12 cellular contexts compared by ENCODE assay signal in genomic region chr11:12679471-12679870, GRCh38. TPM values are rescaled to one million over a fixed set of nuclear protein-coding genes. Genes with fewer than 3 reads are reported as not detected.
DNase-seq lines count a peak whose midpoint lies in the region; ATAC-seq and TF ChIP-seq lines count a peak whose summit lies in the region.
"Had no signal": no experiment of that assay in that cellular context is flagged by ENCODE, and none has a peak within 500 bp of the region (broad histone marks: within the 10 kb centered on the region; RNA-seq: fewer than 3 reads in every experiment).

No MANE protein-coding gene starts in this region.

- H3K27ac ChIP-seq in hepatocyte = peak overlapping the region; percentile 87

- in situ Hi-C loops in HAP-1 (cut with MboI; ENCODE audit: low sequenced_read_pairs) = loop anchor here (25.0 kb wide), 1 partner anchor 208 kb away; no protein-coding TSS in a partner anchor

- peak overlapping the region; percentile 80 for H3K4me2 ChIP-seq in hepatocyte
- peak overlapping the region; percentile 88 for H3K4me2 ChIP-seq in skeletal muscle satellite cell (ENCODE audit: low read length)

- H3K9ac ChIP-seq in adipocyte (ENCODE audit: low read length) (peak overlapping the region; percentile 63), skeletal muscle satellite cell (ENCODE audit: low read depth, low read length) (peak overlapping the region; percentile 98)

- H2AFZ ChIP-seq in hepatocyte = no peak overlapping the region

- H3K36me3 ChIP-seq in HAP-1 (replicated peaks) = peaks cover 6% of the 10 kb centered on the region
- peaks cover 3% of the 10 kb centered on the region for H3K36me3 ChIP-seq in adipocyte (ENCODE audit: control insufficient read depth, insufficient read depth, low read length, severe bottlenecking)
- no peaks in the 10 kb centered on the region for H3K36me3 ChIP-seq in hepatocyte (replicated peaks; ENCODE audit: insufficient read depth, low read depth)
- H3K36me3 ChIP-seq in skeletal muscle satellite cell (ENCODE audit: insufficient read depth, low read length) = peaks cover 28% of the 10 kb centered on the region

- H3K4me3 ChIP-seq in HAP-1 (peak overlapping the region; percentile 11), adipocyte (ENCODE audit: low read length) (peak overlapping the region; percentile 84), hepatocyte (peak overlapping the region; percentile 2), skeletal muscle satellite cell (ENCODE audit: low read length) (peak overlapping the region; percentile 78)

- peaks cover 53% of the 10 kb centered on the region for H3K4me1 ChIP-seq in HAP-1
- H3K4me1 ChIP-seq in adipocyte (ENCODE audit: control insufficient read depth, insufficient read depth, low read length) = peaks cover 49% of the 10 kb centered on the region
- peaks cover 57% of the 10 kb centered on the region for H3K4me1 ChIP-seq in hepatocyte (ENCODE audit: insufficient read depth)
- peaks cover 63% of the 10 kb centered on the region for H3K4me1 ChIP-seq in skeletal muscle satellite cell (ENCODE audit: control insufficient read depth, insufficient read depth, low read length)

- no peaks in the 10 kb centered on the region for H3K9me2 ChIP-seq in hepatocyte (replicated peaks; ENCODE audit: insufficient read depth)

- no peaks in the 10 kb centered on the region for H3K27me3 ChIP-seq in HAP-1 (ENCODE audit: low read depth)
- H3K27me3 ChIP-seq in adipocyte (replicated peaks; ENCODE audit: control insufficient read depth, insufficient read depth, low read length) = no peaks in the 10 kb centered on the region
- no peaks in the 10 kb centered on the region for H3K27me3 ChIP-seq in hepatocyte
- no peaks in the 10 kb centered on the region for H3K27me3 ChIP-seq in skeletal muscle satellite cell (ENCODE audit: control insufficient read depth, insufficient read depth, low read length)

- DNase-seq in HAP-1 (ENCODE audit: low spot score in 2 of 2) (no peak), adipocyte (ENCODE audit: low read depth) (no peak), hepatocyte (ENCODE audit: low spot score) (no peak), NCI-H774 (lab: John Stamatoyannopoulos, UW) (no peak), pons (ENCODE audit: low spot score) (no peak)
- DNase-seq: activated CD4-positive, alpha-beta T cell treated with anti-CD3 and anti-CD28 coated beads for 48 hours; naive thymus-derived CD8-positive, alpha-beta T cell; NCI-H1930; stimulated activated naive CD8-positive, alpha-beta T cell treated with anti-CD3 and anti-CD28 coated beads, Interleukin-15, Interleukin-2, amounts not matched to agents 100 U/mL and 50 U/mL, for 24 hours had no signal

- H3K9me3 ChIP-seq in HAP-1 = no peaks in the 10 kb centered on the region
- no peaks in the 10 kb centered on the region for H3K9me3 ChIP-seq in adipocyte (ENCODE audit: control insufficient read depth, low read length)
- H3K9me3 ChIP-seq in hepatocyte (ENCODE audit: low read depth) = no peaks in the 10 kb centered on the region
- no peaks in the 10 kb centered on the region for H3K9me3 ChIP-seq in skeletal muscle satellite cell (replicated peaks; ENCODE audit: low read length)

- H3K79me2 ChIP-seq in hepatocyte = peaks cover 93% of the 10 kb centered on the region

- ATAC-seq in HG03469 (IDR thresholded peaks at IDR 0.05; ENCODE audit: unreplicated experiment) (no peak), HG02798 (IDR thresholded peaks at IDR 0.05; ENCODE audit: poor library complexity, unreplicated experiment) (no peak)
- ATAC-seq: stimulated activated naive CD8-positive, alpha-beta T cell treated with anti-CD3 and anti-CD28 coated beads, Interleukin-15, Interleukin-2, amounts not matched to agents 100 U/mL and 50 U/mL, for 24 hours had no signal

- H4K20me1 ChIP-seq in hepatocyte (ENCODE audit: insufficient read depth, poor library complexity, severe bottlenecking) = peaks cover 6% of the 10 kb centered on the region

- no peak for TF ChIP-seq CTCF in hepatocyte (IDR thresholded peaks at IDR 0.05; ENCODE audit: poor library complexity)

RNA-seq across cellular contexts. Expression of gene TEAD1, which starts 5.2 kb away (rescaled TPM):
- total RNA-seq in hepatocyte = 82.2 and 87.2 TPM in 2 replicates
- polyA plus RNA-seq in hepatocyte = 37.2 and 50.4 TPM in 2 replicates
- 67.2 and 70.3 TPM in 2 replicates for total RNA-seq in skeletal muscle satellite cell (2012; rRNA removed)
- total RNA-seq: naive thymus-derived CD8-positive, alpha-beta T cell had no signal
- polyA plus RNA-seq: naive thymus-derived CD8-positive, alpha-beta T cell had no signal

Comparison
In these comparisons a context has a peak if more than half of its experiments do, and no peak if none do; other contexts are left out.
1. H3K4me3 ChIP-seq: peak in every context shown above with its lines; median percentile 84 in adipocyte; 78 in skeletal muscle satellite cell; 11 in HAP-1; 2 in hepatocyte.